In genomic region chr6:107509506-107509905, GRCh38 we compare ENCODE assay signal across 20 cellular contexts. TPM values are rescaled to one million over a fixed set of nuclear protein-coding genes. Genes with fewer than 3 reads are reported as not detected.
DNase-seq lines count a peak whose midpoint lies in the region; ATAC-seq and TF ChIP-seq lines count a peak whose summit lies in the region.
"Had no signal": no experiment of that assay in that cellular context is flagged by ENCODE, and none has a peak within 500 bp of the region (broad histone marks: within the 10 kb centered on the region; RNA-seq: fewer than 3 reads in every experiment).

No MANE protein-coding gene starts in this region.

- no peak for TF ChIP-seq CTCF in testis (IDR thresholded peaks at IDR 0.05)
- no peak for TF ChIP-seq CTCF in CD8-positive, alpha-beta T cell (IDR thresholded peaks at IDR 0.05)
- TF ChIP-seq CTCF in spleen (IDR thresholded peaks at IDR 0.05 in 8 of 11, conservative IDR thresholded peaks at IDR 0.05 in 3 of 11): no peak

- POLR2A ChIA-PET in CD8-positive, alpha-beta T cell (lab: Charles Lee): interaction anchor here (0.5 kb wide), 1 partner anchor 115 kb away, joined by 3 read pairs; no protein-coding TSS in a partner anchor

- H3K36me3 ChIP-seq in testis (ENCODE audit: low read depth, missing control alignments) (no peaks in the 10 kb centered on the region), spleen (no peaks in the 10 kb centered on the region)
- no peaks in the 10 kb centered on the region for H3K36me3 ChIP-seq in CD8-positive, alpha-beta T cell (ENCODE audit: insufficient read depth, low read length)
- H3K36me3 ChIP-seq: BLaER1, transverse colon had no signal

- H3K4me1 ChIP-seq in testis (peaks cover 8% of the 10 kb centered on the region), spleen (peaks cover 0 to under 1% (median 0%) of the 10 kb centered on the region in 6 donors)
- H3K4me1 ChIP-seq in CD8-positive, alpha-beta T cell (ENCODE audit: insufficient read depth, low read length): no peaks in the 10 kb centered on the region
- H3K4me1 ChIP-seq: BLaER1, parathyroid adenoma had no signal

- H3K9me3 ChIP-seq in testis: no peaks in the 10 kb centered on the region
- H3K9me3 ChIP-seq in CD8-positive, alpha-beta T cell (ENCODE audit: low read length): no peaks in the 10 kb centered on the region
- H3K9me3 ChIP-seq in spleen: peaks cover 0 to 3% (median 0%) of the 10 kb centered on the region in 8 donors
- H3K9me3 ChIP-seq: BLaER1, transverse colon had no signal

- CTCF ChIA-PET in CD8-positive, alpha-beta T cell (lab: Charles Lee): no interaction called here

- no peak overlapping the region for H3K27ac Mint-ChIP-seq in CD8-positive, alpha-beta T cell

- DNase-seq in DMS 273 (lab: John Stamatoyannopoulos, UW; ENCODE audit: unreplicated experiment) (peak; percentile 52), DMS 273 treated with DMSO at 0.1 percent for 48 hours (lab: John Stamatoyannopoulos, UW) (no peak), astrocyte of the hippocampus (ENCODE audit: low read depth, low spot score) (peak; percentile 86), iris pigment epithelial cell (ENCODE audit: low read depth) (peak; percentile 44), testis (peak; percentile 26), spleen (no peak), head of caudate nucleus (no peak)
- DNase-seq in CD8-positive, alpha-beta T cell: no peak
- DNase-seq: 8988T; activated CD4-positive, alpha-beta T cell treated with anti-CD3 and anti-CD28 coated beads, Interleukin-2, amount 50 U/mL, for 4 hours; activated naive CD4-positive, alpha-beta T cell treated with anti-CD3 and anti-CD28 coated beads, Interleukin-2, amount 50 U/mL, for 16 hours; activated T-cell treated with anti-CD3 and anti-CD28 coated beads, Interleukin-2, amount 50 U/mL, for 1 hour; effector memory CD4-positive, alpha-beta T cell; GOT3; RPMI8226; SW 1271; transverse colon had no signal

- no peak for ATAC-seq in CD8-positive, alpha-beta T cell

- no peaks in the 10 kb centered on the region for H3K27me3 Mint-ChIP-seq in CD8-positive, alpha-beta T cell (ENCODE audit: low read depth)

- WGBS in testis, 2 donors: 30 to 32% methylated on average over 3 of the region's 3 CpGs
- WGBS in spleen, 5 donors: 38 to 78% (median 44%) methylated on average over 3 of the region's 3 CpGs

- no peaks in the 10 kb centered on the region for H3K36me3 Mint-ChIP-seq in CD8-positive, alpha-beta T cell

- H3K4me3 Mint-ChIP-seq in CD8-positive, alpha-beta T cell: no peak overlapping the region

- H3K9me3 Mint-ChIP-seq in CD8-positive, alpha-beta T cell: no peaks in the 10 kb centered on the region

- no peak for TF ChIP-seq POLR2A in testis (IDR thresholded peaks at IDR 0.05)
- no peak for TF ChIP-seq POLR2A in spleen (IDR thresholded peaks at IDR 0.05)

- intact Hi-C loops in testis (cut with DNase I; ENCODE audit: low total_unique reads): no loop called here
- intact Hi-C loops in CD8-positive, alpha-beta T cell (cut with DNase I, micrococcal nuclease): no loop called here
- intact Hi-C loops in spleen (cut with DNase I; ENCODE audit: low total_unique reads): no loop called here
- intact Hi-C loops in head of caudate nucleus (cut with DNase I): no loop called here

- H3K27me3 ChIP-seq in testis (no peaks in the 10 kb centered on the region), spleen (replicated peaks in 1 of 7) (peaks cover 0 to 6% (median 0%) of the 10 kb centered on the region in 7 donors)
- no peaks in the 10 kb centered on the region for H3K27me3 ChIP-seq in CD8-positive, alpha-beta T cell (ENCODE audit: insufficient read depth, low read length)
- H3K27me3 ChIP-seq: BLaER1, transverse colon had no signal

- H3K4me1 Mint-ChIP-seq in CD8-positive, alpha-beta T cell (ENCODE audit: low read depth): no peaks in the 10 kb centered on the region

- H3K4me3 ChIP-seq in testis (no peak overlapping the region), spleen (no peak overlapping the region)
- no peak overlapping the region for H3K4me3 ChIP-seq in CD8-positive, alpha-beta T cell (ENCODE audit: low read depth, low read length)
- H3K4me3 ChIP-seq: BLaER1, smooth muscle cell, transverse colon had no signal

- H3K27ac ChIP-seq in testis (peak overlapping the region in 1 of 2 donors; percentile 23), spleen (no peak overlapping the region)
- H3K27ac ChIP-seq in CD8-positive, alpha-beta T cell (ENCODE audit: low read depth, low read length): no peak overlapping the region
- H3K27ac ChIP-seq: BLaER1, parathyroid adenoma, transverse colon had no signal

RNA-seq across cellular contexts. Expression of gene SOBP, which starts 19.6 kb away (rescaled TPM):
- 10 to 100 TPM; 17.2 to 27.2 TPM for total RNA-seq in testis
- polyA plus RNA-seq in testis (ENCODE audit: insufficient read depth, low read depth, low replicate concordance): 13.9 TPM
- total RNA-seq in CD8-positive, alpha-beta T cell: under 1 TPM; 0.19 to 0.44 TPM
- 1 to 10 TPM; 1.9 to 7.8 (median 6.9) TPM for total RNA-seq in spleen
- polyA plus RNA-seq in spleen: 1 to 10 TPM in 2 of 3 donors, under 1 TPM in 1; 0.87 to 1.6 (median 1.5) TPM

RNA-seq across cellular contexts. Expression of gene PDSS2, which starts 50.1 kb away (rescaled TPM):
- total RNA-seq in testis: 10 to 100 TPM; 17.0 to 19.4 TPM
- 15.1 TPM for polyA plus RNA-seq in testis (ENCODE audit: insufficient read depth, low read depth, low replicate concordance)
- total RNA-seq in CD8-positive, alpha-beta T cell: 1 to 10 TPM; 3.7 to 4.7 TPM
- 10 to 100 TPM in 6 of 7 donors, 1 to 10 TPM in 1; 9.8 to 16.6 (median 13.3) TPM for total RNA-seq in spleen
- polyA plus RNA-seq in spleen: 1 to 10 TPM; 4.3 to 7.4 (median 6.3) TPM

Comparison
In these comparisons a context has a peak if more than half of its experiments do, and no peak if none do; other contexts are left out.
1. DNase-seq: peak in DMS 273 (single experiment), astrocyte of the hippocampus (single experiment), iris pigment epithelial cell (single experiment) and testis (single experiment); none in DMS 273 treated with DMSO at 0.1 percent for 48 hours (single experiment), CD8-positive, alpha-beta T cell (0 of 7), spleen (single experiment) and head of caudate nucleus (0 of 42).